Comparison of ENCODE assay signal across 8 cellular contexts in genomic region chr3:32238027-32238815, GRCh38. TPM values are rescaled to one million over a fixed set of nuclear protein-coding genes. Genes with fewer than 3 reads are reported as not detected.
DNase-seq lines count a peak whose midpoint lies in the region; TF ChIP-seq lines count a peak whose summit lies in the region.

Gene CMTM8, plus strand, starts transcription at chr3:32238680. Its CDS starts 293 bp downstream, at chr3:32238973.

- POLR2A ChIA-PET in RWPE1 (lab: Yijun Ruan, JAX; ENCODE audit: low non-redundant PET): no interaction called here

- peak within 1 kb of the TSS; percentile 41 to 53 for H3K4me3 ChIP-seq in uterus

- intact Hi-C loops in posterior vena cava (cut with DNase I) (no loop called here), uterus (cut with DNase I; ENCODE audit: low total_unique reads) (no loop called here)

- H3K27ac ChIP-seq in RWPE1 (no peak within 1 kb of the TSS), uterus (peak within 1 kb of the TSS; percentile 36 to 61)

- TF ChIP-seq CTCF in RWPE1 (conservative IDR thresholded peaks at IDR 0.05; ENCODE audit: low read depth) (no peak), uterus (IDR thresholded peaks at IDR 0.05) (no peak)

- CTCF ChIA-PET in RWPE1 (lab: Yijun Ruan, JAX): no interaction called here

- H3K9me3 ChIP-seq in uterus: no peaks in the 10 kb centered on the region

- no peaks in the 10 kb centered on the region for H3K36me3 ChIP-seq in uterus

- no peaks in the 10 kb centered on the region for H3K27me3 ChIP-seq in uterus

- DNase-seq in DMS 273 (lab: John Stamatoyannopoulos, UW; ENCODE audit: unreplicated experiment) (peak; percentile 76), DMS 273 treated with DMSO at 0.1 percent for 48 hours (lab: John Stamatoyannopoulos, UW) (no peak), HPDE6-E6E7 (ENCODE audit: extremely low spot score) (peak; percentile 47), RWPE1 (ENCODE audit: low spot score) (peak; percentile 57), glomerular visceral epithelial cell (ENCODE audit: extremely low spot score) (peak; percentile 70), posterior vena cava (ENCODE audit: low spot score) (peak; percentile 83), uterus (peak; percentile 19 to 30)
- DNase-seq in activated effector memory CD4-positive, alpha-beta T cell treated with anti-CD3 and anti-CD28 coated beads, Interleukin-2, amount 50 U/mL, for 16 hours: peak; percentile 87

- no peaks in the 10 kb centered on the region for H3K4me1 ChIP-seq in uterus

- TF ChIP-seq POLR2A in uterus (IDR thresholded peaks at IDR 0.05): peak in 1 of 2 donors; percentile 33

RNA-seq across cellular contexts. Expression of gene CMTM8, which starts in this region (rescaled TPM):
- total RNA-seq in posterior vena cava: 1 to 10 TPM; 2.8 to 3.2 TPM
- 1 to 10 TPM; 1.5 to 4.7 (median 2.5) TPM for total RNA-seq in uterus
